In genomic region chr2:124704056-124704644, GRCh38 we compare ENCODE assay signal across 30 cellular contexts.
"Had no signal": no experiment of that assay in that cellular context is flagged by ENCODE, and none has a peak within 500 bp of the region (broad histone marks: within the 10 kb centered on the region; RNA-seq: fewer than 3 reads in every experiment).

No MANE protein-coding gene starts in this region.

- H3K27ac Mint-ChIP-seq: activated CD4-positive, alpha-beta memory T cell treated with anti-CD3 and anti-CD28 coated beads for 36 hours; activated CD4-positive, alpha-beta T cell treated with anti-CD3 and anti-CD28 coated beads, Interleukin-2, amount 10 ng/mL, durations not matched to agents 24 days and 14 days; activated naive CD4-positive, alpha-beta T cell treated with anti-CD3 and anti-CD28 coated beads for 36 hours; activated naive CD8-positive, alpha-beta T cell treated with anti-CD3 and anti-CD28 coated beads for 36 hours; activated T-helper 1 cell treated with anti-CD3 and anti-CD28 coated beads, Interleukin-12 subunit alpha, Interleukin-12 subunit beta, Interleukin-2, Interleukin-4 antibody, amounts not matched to agents 30 ng/mL and 10 ng/mL and 1 ng/mL, durations not matched to agents 14 hours and 24 hours and 36 hours; immature natural killer cell; mesothelial cell of epicardium; naive thymus-derived CD4-positive, alpha-beta T cell; stimulated activated effector memory CD8-positive, alpha-beta T cell treated with anti-CD3 and anti-CD28 coated beads, Interleukin-12 subunit alpha, Interleukin-12 subunit beta, amount 100 ng/mL, for 72 hours; stimulated activated naive CD8-positive, alpha-beta T cell treated with anti-CD3 and anti-CD28 coated beads, Interleukin-15, Interleukin-2, amounts not matched to agents 100 ng/mL and 50 ng/mL, for 24 hours had no signal

- H3K4me3 Mint-ChIP-seq: activated CD4-positive, alpha-beta memory T cell treated with anti-CD3 and anti-CD28 coated beads for 36 hours; activated CD4-positive, alpha-beta T cell treated with anti-CD3 and anti-CD28 coated beads, Interleukin-2, amount 10 ng/mL, durations not matched to agents 24 days and 14 days; activated naive CD4-positive, alpha-beta T cell treated with anti-CD3 and anti-CD28 coated beads for 36 hours; activated naive CD8-positive, alpha-beta T cell treated with anti-CD3 and anti-CD28 coated beads for 36 hours; activated T-helper 1 cell treated with anti-CD3 and anti-CD28 coated beads, Interleukin-12 subunit alpha, Interleukin-12 subunit beta, Interleukin-2, Interleukin-4 antibody, amounts not matched to agents 30 ng/mL and 10 ng/mL and 1 ng/mL, durations not matched to agents 14 hours and 24 hours and 36 hours; immature natural killer cell; mesothelial cell of epicardium; naive thymus-derived CD4-positive, alpha-beta T cell; neural crest cell; stimulated activated effector memory CD8-positive, alpha-beta T cell treated with anti-CD3 and anti-CD28 coated beads, Interleukin-12 subunit alpha, Interleukin-12 subunit beta, amount 100 ng/mL, for 72 hours; stimulated activated naive CD8-positive, alpha-beta T cell treated with anti-CD3 and anti-CD28 coated beads, Interleukin-15, Interleukin-2, amounts not matched to agents 100 ng/mL and 50 ng/mL, for 24 hours had no signal

- H3K4me1 Mint-ChIP-seq: activated CD4-positive, alpha-beta T cell treated with anti-CD3 and anti-CD28 coated beads, Interleukin-2, amount 10 ng/mL, durations not matched to agents 24 days and 14 days; activated naive CD8-positive, alpha-beta T cell treated with anti-CD3 and anti-CD28 coated beads for 36 hours; immature natural killer cell; mesothelial cell of epicardium; naive thymus-derived CD4-positive, alpha-beta T cell; neural crest cell; stimulated activated effector memory CD8-positive, alpha-beta T cell treated with anti-CD3 and anti-CD28 coated beads, Interleukin-12 subunit alpha, Interleukin-12 subunit beta, amount 100 ng/mL, for 72 hours had no signal

- H3K36me3 Mint-ChIP-seq: activated CD4-positive, alpha-beta memory T cell treated with anti-CD3 and anti-CD28 coated beads for 36 hours; activated naive CD8-positive, alpha-beta T cell treated with anti-CD3 and anti-CD28 coated beads for 36 hours; immature natural killer cell; mesothelial cell of epicardium; naive thymus-derived CD4-positive, alpha-beta T cell; stimulated activated effector memory CD8-positive, alpha-beta T cell treated with anti-CD3 and anti-CD28 coated beads, Interleukin-12 subunit alpha, Interleukin-12 subunit beta, amount 100 ng/mL, for 72 hours had no signal

- H3K9me3 Mint-ChIP-seq: mesothelial cell of epicardium had no signal

- H3K27me3 Mint-ChIP-seq: activated CD4-positive, alpha-beta memory T cell treated with anti-CD3 and anti-CD28 coated beads for 36 hours; activated CD4-positive, alpha-beta T cell treated with anti-CD3 and anti-CD28 coated beads, Interleukin-2, amount 10 ng/mL, durations not matched to agents 24 days and 14 days; activated naive CD8-positive, alpha-beta T cell treated with anti-CD3 and anti-CD28 coated beads for 36 hours; naive thymus-derived CD4-positive, alpha-beta T cell; stimulated activated naive CD8-positive, alpha-beta T cell treated with anti-CD3 and anti-CD28 coated beads, Interleukin-15, Interleukin-2, amounts not matched to agents 100 ng/mL and 50 ng/mL, for 24 hours had no signal

- DNase-seq: activated CD4-positive, alpha-beta memory T cell treated with anti-CD3 and anti-CD28 coated beads for 36 hours; activated CD4-positive, alpha-beta T cell treated with anti-CD3 and anti-CD28 coated beads, Interleukin-2, amount 10 ng/mL, durations not matched to agents 24 days and 14 days; activated CD4-positive, CD25-positive, alpha-beta regulatory T cell treated with anti-CD3 and anti-CD28 coated beads, Interleukin-2, amount 50 U/mL, for 72 hours; activated CD8-positive, alpha-beta memory T cell treated with anti-CD3 and anti-CD28 coated beads, Interleukin-2, amount 50 U/mL, for 4 hours; activated effector memory CD4-positive, alpha-beta T cell treated with anti-CD3 and anti-CD28 coated beads, Interleukin-2, amount 50 U/mL, for 16 hours; activated naive CD4-positive, alpha-beta T cell treated with anti-CD3 and anti-CD28 coated beads for 36 hours; activated naive CD8-positive, alpha-beta T cell treated with anti-CD3 and anti-CD28 coated beads for 36 hours; activated T-cell treated with anti-CD3 and anti-CD28 coated beads, Interleukin-2, amount 50 U/mL, for 1 hour; adrenal gland; aorta; body of pancreas; colonic mucosa; effector CD8-positive, alpha-beta T cell; gastrocnemius medialis; head of caudate nucleus; hypothalamus; immature natural killer cell; kidney; naive thymus-derived CD4-positive, alpha-beta T cell; occipital lobe; psoas muscle; sigmoid colon; small intestine; stimulated activated CD4-positive, alpha-beta T cell treated with anti-CD3 and anti-CD28 coated beads, Interleukin-4, amount 100 ng/mL, for 24 hours; upper lobe of left lung had no signal
